ENCODE assay signal across 8 cellular contexts in the genomic region with DNA sequence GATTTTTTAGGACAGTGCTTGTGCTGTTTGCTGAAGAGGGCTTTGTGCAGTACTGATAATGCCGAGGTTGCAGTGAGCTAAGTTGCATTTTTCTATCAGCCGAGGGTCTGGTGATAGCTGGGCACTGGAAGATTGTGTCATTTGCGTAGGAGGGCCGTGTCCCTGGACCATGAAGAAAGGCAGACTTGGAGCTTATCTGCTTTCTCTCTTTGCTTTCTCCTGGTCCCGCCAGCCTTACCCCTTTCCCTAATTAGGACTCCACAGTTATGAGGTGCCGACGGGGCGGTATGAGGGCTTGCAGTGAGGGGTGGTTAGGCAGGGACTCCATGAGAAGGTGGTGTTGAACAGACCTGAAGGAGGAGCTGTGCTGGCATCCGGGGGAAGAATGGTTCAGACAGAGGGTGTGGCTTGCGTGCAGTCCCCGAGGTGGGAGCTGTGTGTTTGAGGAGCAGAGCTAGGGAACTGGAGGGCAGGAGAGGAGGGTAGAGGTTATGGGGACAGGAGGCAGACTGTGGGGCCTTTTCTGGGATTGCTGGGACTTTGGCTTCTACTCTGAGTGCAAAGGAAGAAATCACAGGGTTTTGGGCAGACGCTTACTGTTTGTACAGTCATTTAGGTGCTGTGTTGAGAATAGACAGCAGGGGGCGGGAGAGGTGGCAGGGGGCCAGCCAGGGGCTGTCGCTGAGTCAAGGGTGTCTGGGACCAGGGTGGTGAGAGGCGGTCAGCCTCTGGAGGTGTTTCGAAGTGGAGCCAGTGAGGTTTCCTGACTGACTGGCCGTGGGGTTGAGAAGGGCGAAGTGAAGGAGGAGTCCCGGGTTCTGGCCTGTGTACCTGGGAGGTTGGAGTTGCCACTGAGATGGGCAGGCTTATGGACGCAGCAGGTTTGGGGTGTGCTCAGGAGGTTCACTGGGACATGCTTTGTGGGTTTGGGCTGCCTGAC. TPM values are rescaled to one million over a fixed set of nuclear protein-coding genes. Genes with fewer than 3 reads are reported as not detected.
DNase-seq lines count a peak whose midpoint lies in the region; ATAC-seq and TF ChIP-seq lines count a peak whose summit lies in the region.

No MANE protein-coding gene starts in this region.

- H3K79me2 ChIP-seq in Loucy (ENCODE audit: insufficient read depth, low read length): no peaks in the 10 kb centered on the region

- no peaks in the 10 kb centered on the region for H3K9me2 ChIP-seq in Loucy (replicated peaks; ENCODE audit: low read depth, low read length)

- no peaks in the 10 kb centered on the region for H3K27me3 Mint-ChIP-seq in mesothelial cell of epicardium (ENCODE audit: low read depth)

- peak; percentile 22 for DNase-seq in AG10803 (ENCODE audit: low read depth)
- DNase-seq in activated CD4-positive, alpha-beta T cell treated with anti-CD3 and anti-CD28 coated beads for 48 hours: peak; percentile 88
- DNase-seq in coronary artery (ENCODE audit: low spot score): no peak
- DNase-seq in mesothelial cell of epicardium (ENCODE audit: low spot score in 2 of 2, unreplicated experiment in 2 of 2): peak in 1 of 2 experiments; percentile 75
- peak; percentile 89 for DNase-seq in stimulated activated CD8-positive, alpha-beta memory T cell treated with anti-CD3 and anti-CD28 coated beads, Interleukin-4, amount 100 ng/mL, for 48 hours

- no peak overlapping the region for H3K27ac ChIP-seq in coronary artery

- H3K36me3 Mint-ChIP-seq in mesothelial cell of epicardium: no peaks in the 10 kb centered on the region

- no peaks in the 10 kb centered on the region for H3F3A ChIP-seq in Loucy (ENCODE audit: low read depth)

- peak overlapping the region; percentile 81 for H2AFZ ChIP-seq in Loucy (ENCODE audit: low read length)

- ATAC-seq in GM19467 (IDR thresholded peaks at IDR 0.05; ENCODE audit: unreplicated experiment) (peak; percentile 53), HG02610 (IDR thresholded peaks at IDR 0.05; ENCODE audit: unreplicated experiment) (no peak)

- peaks cover 40% of the 10 kb centered on the region for H3K4me1 Mint-ChIP-seq in mesothelial cell of epicardium

- H3K9ac ChIP-seq in Loucy (ENCODE audit: low read depth, low read length, poor library complexity, severe bottlenecking): peak overlapping the region; percentile 50

- no peaks in the 10 kb centered on the region for H4K20me1 ChIP-seq in Loucy (ENCODE audit: insufficient read depth, low read length, poor library complexity, severe bottlenecking)

- H3K27me3 ChIP-seq in Loucy (ENCODE audit: insufficient read depth, low read length, poor library complexity, severe bottlenecking): no peaks in the 10 kb centered on the region

- peak; percentile 50 for TF ChIP-seq CTCF in AG10803 (conservative IDR thresholded peaks at IDR 0.05; ENCODE audit: low read length)
- TF ChIP-seq CTCF in Loucy (conservative IDR thresholded peaks at IDR 0.05; ENCODE audit: low read length): peak; percentile 82
- TF ChIP-seq CTCF in coronary artery (IDR thresholded peaks at IDR 0.05): peak; percentile 31
- peak; percentile 52 for TF ChIP-seq CTCF in mesothelial cell of epicardium (IDR thresholded peaks at IDR 0.05; ENCODE audit: unreplicated experiment)

- peak overlapping the region; percentile 86 for H3K27ac Mint-ChIP-seq in mesothelial cell of epicardium

- H3K36me3 ChIP-seq in Loucy (ENCODE audit: insufficient read depth, low read length): no peaks in the 10 kb centered on the region

- H3K9me3 ChIP-seq in Loucy (ENCODE audit: insufficient read depth, low read depth, low read length): no peaks in the 10 kb centered on the region

- H3K4me3 Mint-ChIP-seq in mesothelial cell of epicardium: peak overlapping the region; percentile 24

- H3K9me3 Mint-ChIP-seq in mesothelial cell of epicardium: no peaks in the 10 kb centered on the region

- H3K4me1 ChIP-seq in Loucy (ENCODE audit: insufficient read depth, low read length, poor library complexity, severe bottlenecking): peaks cover 45% of the 10 kb centered on the region

- no peak overlapping the region for H3K4me3 ChIP-seq in AG10803 (ENCODE audit: low read length)
- H3K4me3 ChIP-seq in Loucy (ENCODE audit: low read length, poor library complexity, severe bottlenecking): peak overlapping the region; percentile 57
- H3K4me3 ChIP-seq in coronary artery: peak overlapping the region; percentile 45

- H3K4me2 ChIP-seq in Loucy (ENCODE audit: low read depth, low read length, poor library complexity, severe bottlenecking): peak overlapping the region; percentile 51

RNA-seq across cellular contexts. Expression of a gene that starts 43.4 kb away (rescaled TPM):
- total RNA-seq in mesothelial cell of epicardium: 0.13 to 0.20 TPM in 2 of 3 replicates, not detected in the other

Comparison
In these comparisons a context has a peak if more than half of its experiments do, and no peak if none do; other contexts are left out.
1. CTCF ChIP-seq: peak in every context shown above with its lines; median percentile 82 in Loucy; 52 in mesothelial cell of epicardium; 50 in AG10803; 31 in coronary artery.